In genomic region chr19:4742717-4743646, GRCh38 we compare ENCODE assay signal across 14 cellular contexts. TPM values are rescaled to one million over a fixed set of nuclear protein-coding genes. Genes with fewer than 3 reads are reported as not detected.
DNase-seq lines count a peak whose midpoint lies in the region; FAIRE-seq and TF ChIP-seq lines count a peak whose summit lies in the region.
"Had no signal": no experiment of that assay in that cellular context is flagged by ENCODE, and none has a peak within 500 bp of the region (broad histone marks: within the 10 kb centered on the region; RNA-seq: fewer than 3 reads in every experiment).

No MANE protein-coding gene starts in this region.

- no peaks in the 10 kb centered on the region for H3K79me2 ChIP-seq in OCI-LY7 (ENCODE audit: insufficient read depth, low read depth, low read length)

- no peak overlapping the region for H3K27ac Mint-ChIP-seq in T-helper 2 cell treated with Interferon-gamma antibody and Interleukin-4, amounts not matched to agents 5 μg/mL and 100 μg/mL, for 36 hours
- H3K27ac Mint-ChIP-seq: activated CD4-positive, alpha-beta memory T cell treated with anti-CD3 and anti-CD28 coated beads for 36 hours; dendritic cell treated with granulocyte-macrophage colony-stimulating factor and Interleukin-4, amounts not matched to agents 40 ng/mL and 50 ng/mL, for 4 days; memory B cell had no signal

- DNase-seq in left ventricle myocardium inferior (no peak), cardiac septum (ENCODE audit: low spot score) (no peak), OCI-LY7 (ENCODE audit: low spot score) (no peak), esophagus muscularis mucosa (ENCODE audit: extremely low spot score) (no peak), RKO (ENCODE audit: low spot score) (no peak), SKM-1 treated with dmso at 0.1 percent for 144 hours (lab: John Stamatoyannopoulos, UW; ENCODE audit: unreplicated experiment) (no peak)
- DNase-seq in T-helper 2 cell treated with Interferon-gamma antibody and Interleukin-4, amounts not matched to agents 5 μg/mL and 100 μg/mL, for 36 hours (ENCODE audit: low spot score), result no peak
- DNase-seq: activated CD4-positive, alpha-beta memory T cell treated with anti-CD3 and anti-CD28 coated beads for 36 hours; activated naive CD4-positive, alpha-beta T cell treated with anti-CD3 and anti-CD28 coated beads, Interleukin-2, amount 50 U/mL, for 16 hours; foreskin keratinocyte had no signal

- H3K4me1 Mint-ChIP-seq in T-helper 2 cell treated with Interferon-gamma antibody and Interleukin-4, amounts not matched to agents 5 μg/mL and 100 μg/mL, for 36 hours (ENCODE audit: low read depth), result no peaks in the 10 kb centered on the region

- no peak for TF ChIP-seq EP300 in esophagus muscularis mucosa (IDR thresholded peaks at IDR 0.05)

- H3K4me1 ChIP-seq in left ventricle myocardium inferior (peaks cover 33% of the 10 kb centered on the region), OCI-LY7 (ENCODE audit: insufficient read depth, low read length, poor library complexity, severe bottlenecking) (peaks cover 9% of the 10 kb centered on the region), esophagus muscularis mucosa (peaks cover 15 to 29% (median 27%) of the 10 kb centered on the region in 4 donors)
- H3K4me1 ChIP-seq: foreskin keratinocyte had no signal

- peaks cover 3% of the 10 kb centered on the region for H3K27me3 ChIP-seq in left ventricle myocardium inferior (ENCODE audit: low read depth)
- peaks cover 0 to 9% (median 0%) of the 10 kb centered on the region in 4 donors for H3K27me3 ChIP-seq in esophagus muscularis mucosa

- H2AFZ ChIP-seq in OCI-LY7 (ENCODE audit: low read length), result 0 out of 2 replicates have a peak overlapping the region, but pooled peaks have one; percentile 0

- H3K27me3 Mint-ChIP-seq in T-helper 2 cell treated with Interferon-gamma antibody and Interleukin-4, amounts not matched to agents 5 μg/mL and 100 μg/mL, for 36 hours (ENCODE audit: low read depth), result peaks cover 5% of the 10 kb centered on the region

- H3K9me3 ChIP-seq in left ventricle myocardium inferior (replicated peaks) (no peaks in the 10 kb centered on the region), OCI-LY7 (ENCODE audit: low read length) (no peaks in the 10 kb centered on the region), esophagus muscularis mucosa (no peaks in the 10 kb centered on the region)

- TF ChIP-seq CTCF in left ventricle myocardium inferior (IDR thresholded peaks at IDR 0.05; ENCODE audit: borderline replicate concordance) (no peak), OCI-LY7 (conservative IDR thresholded peaks at IDR 0.05; ENCODE audit: low read length) (no peak), esophagus muscularis mucosa (IDR thresholded peaks at IDR 0.05) (no peak)

- H3K27ac ChIP-seq in left ventricle myocardium inferior (replicated peaks), result peak overlapping the region; percentile 60
- no peak overlapping the region for H3K27ac ChIP-seq in OCI-LY7 (ENCODE audit: low read depth, low read length, poor library complexity, severe bottlenecking)
- peak overlapping the region in 1 of 4 donors; percentile 19 for H3K27ac ChIP-seq in esophagus muscularis mucosa (replicated peaks in 1 of 4)
- H3K27ac ChIP-seq: foreskin keratinocyte had no signal

- intact Hi-C loops in left ventricle myocardium inferior (cut with micrococcal nuclease), result no loop called here
- intact Hi-C loops in cardiac septum (cut with DNase I), result no loop called here
- intact Hi-C loops in OCI-LY7 (cut with micrococcal nuclease; ENCODE audit: unreplicated experiment), result no loop called here
- intact Hi-C loops in esophagus muscularis mucosa (cut with DNase I), result no loop called here

- H3K9me2 ChIP-seq in OCI-LY7 (ENCODE audit: insufficient read depth, low read length), result no peaks in the 10 kb centered on the region

- no peak for TF ChIP-seq POLR2A in esophagus muscularis mucosa (IDR thresholded peaks at IDR 0.05; ENCODE audit: low read depth)

- peak; percentile 64 for FAIRE-seq in islet of Langerhans (lab: Jason Lieb, UNC)
- FAIRE-seq: GM18507 had no signal

- whole genome bisulfite sequencing in esophagus muscularis mucosa, result 40% methylated on average over 11 of the region's 12 CpGs

- BruUV-seq in OCI-LY7 (replicated peaks; lab: Mats Ljungman, UMichigan), result no TSS peak

- H3K36me3 ChIP-seq in left ventricle myocardium inferior (no peaks in the 10 kb centered on the region), OCI-LY7 (ENCODE audit: insufficient read depth, low read length) (no peaks in the 10 kb centered on the region), esophagus muscularis mucosa (no peaks in the 10 kb centered on the region)

- H3K9me3 Mint-ChIP-seq in T-helper 2 cell treated with Interferon-gamma antibody and Interleukin-4, amounts not matched to agents 5 μg/mL and 100 μg/mL, for 36 hours, result no peaks in the 10 kb centered on the region
- H3K9me3 Mint-ChIP-seq: activated CD4-positive, alpha-beta memory T cell treated with anti-CD3 and anti-CD28 coated beads for 36 hours; dendritic cell treated with granulocyte-macrophage colony-stimulating factor and Interleukin-4, amounts not matched to agents 40 ng/mL and 50 ng/mL, for 4 days; memory B cell had no signal

- POLR2A ChIA-PET in OCI-LY7 (lab: Charles Lee), result interaction anchor here (0.5 to 0.7 kb wide), 2 partner anchors 48 to 53 kb away, joined by 3 to 4 read pairs; no protein-coding TSS in a partner anchor

- H3K4me3 ChIP-seq in left ventricle myocardium inferior (no peak overlapping the region), OCI-LY7 (ENCODE audit: low read depth, low read length, poor library complexity, severe bottlenecking) (no peak overlapping the region), esophagus muscularis mucosa (no peak overlapping the region)

- H3K4me3 Mint-ChIP-seq in T-helper 2 cell treated with Interferon-gamma antibody and Interleukin-4, amounts not matched to agents 5 μg/mL and 100 μg/mL, for 36 hours, result no peak overlapping the region
- H3K4me3 Mint-ChIP-seq: activated CD4-positive, alpha-beta memory T cell treated with anti-CD3 and anti-CD28 coated beads for 36 hours; dendritic cell treated with granulocyte-macrophage colony-stimulating factor and Interleukin-4, amounts not matched to agents 40 ng/mL and 50 ng/mL, for 4 days; memory B cell had no signal

- H3K4me2 ChIP-seq in OCI-LY7 (ENCODE audit: low read length), result 0 out of 2 replicates have a peak overlapping the region, but pooled peaks have one; percentile 11

- no peaks in the 10 kb centered on the region for H4K20me1 ChIP-seq in OCI-LY7 (ENCODE audit: insufficient read depth, low read length)

- H3K36me3 Mint-ChIP-seq in T-helper 2 cell treated with Interferon-gamma antibody and Interleukin-4, amounts not matched to agents 5 μg/mL and 100 μg/mL, for 36 hours (ENCODE audit: low read depth), result no peaks in the 10 kb centered on the region
- H3K36me3 Mint-ChIP-seq: activated CD4-positive, alpha-beta memory T cell treated with anti-CD3 and anti-CD28 coated beads for 36 hours had no signal

- CTCF ChIA-PET in OCI-LY7 (lab: Charles Lee; ENCODE audit: unreplicated experiment), result no interaction called here

RNA-seq across cellular contexts. Expression of gene DPP9, which starts 19.3 kb away (rescaled TPM):
- total RNA-seq in left ventricle myocardium inferior (52.5 TPM), cardiac septum (39.0 TPM), OCI-LY7 (2022) (56.7 and 63.8 TPM in 2 replicates), esophagus muscularis mucosa (100 to 1,000 TPM in 1 of 4 donors, 10 to 100 TPM in 3; 42.4 to 106 (median 56.0) TPM)
- total RNA-seq in OCI-LY7 (2014; rRNA removed; shearing (Covaris generic)), result 25.5 and 40.2 TPM in 2 replicates

RNA-seq across cellular contexts. Expression of gene FEM1A, which starts 48.6 kb away (rescaled TPM):
- total RNA-seq in left ventricle myocardium inferior (46.5 TPM), cardiac septum (33.2 TPM), OCI-LY7 (2022) (14.3 and 15.8 TPM in 2 replicates), esophagus muscularis mucosa (10 to 100 TPM; 16.2 to 22.8 (median 19.9) TPM)
- total RNA-seq in OCI-LY7 (2014; rRNA removed; shearing (Covaris generic)), result 11.5 and 17.5 TPM in 2 replicates
